1 cellular context compared by ENCODE assay signal in genomic region chr10:28668363-28669226, GRCh38.
TF ChIP-seq lines count a peak whose summit lies in the region.

No MANE protein-coding gene starts in this region.

TF ChIP-seq in HEK293, 187 proteins besides CTCF, POLR2A, EP300 and RAD21 (continued from another document):
- 0 out of 2 replicates have a peak, but pooled peaks have one; percentile 15 for TF ChIP-seq ZNF518A (tag by site-specific recombination; conservative IDR thresholded peaks at IDR 0.05; ENCODE audit: low read depth)
- 0 out of 2 replicates have a peak, but pooled peaks have one; percentile 10 for TF ChIP-seq ZNF558 (tag by site-specific recombination; IDR thresholded peaks at IDR 0.05)
- peak; percentile 62; the same call in 1 of the 2 replicates for TF ChIP-seq ZNF501 (tag by site-specific recombination; IDR thresholded peaks at IDR 0.05)
- peak; percentile 63 for TF ChIP-seq YY1 (tag by site-specific recombination; IDR thresholded peaks at IDR 0.05)
- no peak for TF ChIP-seq ZNF48 (tag by site-specific recombination; IDR thresholded peaks at IDR 0.05)
- no peak for TF ChIP-seq TSHZ1 (tag by site-specific recombination; IDR thresholded peaks at IDR 0.05; ENCODE audit: borderline replicate concordance)
- TF ChIP-seq ZNF23 (tag by site-specific recombination; IDR thresholded peaks at IDR 0.05; ENCODE audit: borderline replicate concordance): no peak
- TF ChIP-seq ZNF768 (tag by site-specific recombination; IDR thresholded peaks at IDR 0.05): no peak
- TF ChIP-seq ZNF214 (tag by site-specific recombination; IDR thresholded peaks at IDR 0.05; ENCODE audit: borderline replicate concordance): no peak
- no peak for TF ChIP-seq ZNF449 (tag by site-specific recombination; IDR thresholded peaks at IDR 0.05)
- TF ChIP-seq ELK4 (IDR thresholded peaks at IDR 0.05; ENCODE audit: borderline replicate concordance, low read depth, low read length): no peak
- TF ChIP-seq OSR2 (tag by site-specific recombination; IDR thresholded peaks at IDR 0.05): peak; percentile 13; the same call in 1 of the 2 replicates
- TF ChIP-seq ZNF174 (tag by site-specific recombination; IDR thresholded peaks at IDR 0.05): no peak
- no peak for TF ChIP-seq KLF16 (tag by site-specific recombination; IDR thresholded peaks at IDR 0.05)
- TF ChIP-seq TRIM28 (IDR thresholded peaks at IDR 0.05; ENCODE audit: borderline replicate concordance, low read length): peak; percentile 30; the same call in 1 of the 2 replicates
- no peak for TF ChIP-seq ZNF830 (tag by site-specific recombination; IDR thresholded peaks at IDR 0.05; ENCODE audit: low read depth)
- TF ChIP-seq KLF10 (tag by site-specific recombination; IDR thresholded peaks at IDR 0.05): peak; percentile 20; the same call in 1 of the 2 replicates
- no peak; the same call in 1 of the 2 replicates for TF ChIP-seq KLF7 (tag by site-specific recombination; IDR thresholded peaks at IDR 0.05; ENCODE audit: borderline replicate concordance)
- no peak for TF ChIP-seq ZBTB44 (tag by site-specific recombination; IDR thresholded peaks at IDR 0.05)
- peak; percentile 34 for TF ChIP-seq SP2 (tag by site-specific recombination; IDR thresholded peaks at IDR 0.05)
- peak; percentile 44 for TF ChIP-seq KLF9 (tag by site-specific recombination; IDR thresholded peaks at IDR 0.05; ENCODE audit: low read depth)
- TF ChIP-seq ZNF585B (tag by site-specific recombination; IDR thresholded peaks at IDR 0.05): no peak
- peak; percentile 75 for TF ChIP-seq ZNF629 (tag by site-specific recombination; IDR thresholded peaks at IDR 0.05)
- TF ChIP-seq ZNF548 (tag by site-specific recombination; IDR thresholded peaks at IDR 0.05): no peak
- no peak for TF ChIP-seq SALL2 (tag by site-specific recombination; IDR thresholded peaks at IDR 0.05; ENCODE audit: borderline replicate concordance)
- 0 out of 2 replicates have a peak, but pooled peaks have one; percentile 21 for TF ChIP-seq ZSCAN16 (tag by site-specific recombination; IDR thresholded peaks at IDR 0.05)
- TF ChIP-seq MYNN (tag by site-specific recombination; IDR thresholded peaks at IDR 0.05; ENCODE audit: borderline replicate concordance): no peak
- TF ChIP-seq ZNF513 (tag by site-specific recombination; IDR thresholded peaks at IDR 0.05): no peak
- no peak for TF ChIP-seq ZNF670 (tag by site-specific recombination; IDR thresholded peaks at IDR 0.05; ENCODE audit: low read depth)
- no peak for TF ChIP-seq MEIS1 (CRISPR knock-in tag; IDR thresholded peaks at IDR 0.05; ENCODE audit: borderline replicate concordance)
- TF ChIP-seq ZNF792 (tag by site-specific recombination; IDR thresholded peaks at IDR 0.05): no peak
- TF ChIP-seq ZSCAN4 (tag by site-specific recombination; IDR thresholded peaks at IDR 0.05): no peak
- TF ChIP-seq ZNF239 (tag by site-specific recombination; IDR thresholded peaks at IDR 0.05): no peak
- no peak for TF ChIP-seq ZNF521 (tag by site-specific recombination; IDR thresholded peaks at IDR 0.05)
- TF ChIP-seq ZNF404 (tag by site-specific recombination; IDR thresholded peaks at IDR 0.05): no peak
- TF ChIP-seq ZNF280C (tag by site-specific recombination; IDR thresholded peaks at IDR 0.05): no peak
- TF ChIP-seq ZNF677 (tag by site-specific recombination; IDR thresholded peaks at IDR 0.05): no peak
- no peak for TF ChIP-seq ZNF510 (tag by site-specific recombination; IDR thresholded peaks at IDR 0.05; ENCODE audit: insufficient replicate concordance)
